17 cellular contexts compared by ENCODE assay signal in genomic region chr1:203426349-203426748, GRCh38. TPM values are rescaled to one million over a fixed set of nuclear protein-coding genes. Genes with fewer than 3 reads are reported as not detected.
DNase-seq lines count a peak whose midpoint lies in the region; TF ChIP-seq lines count a peak whose summit lies in the region.
"Had no signal": no experiment of that assay in that cellular context is flagged by ENCODE, and none has a peak within 500 bp of the region (broad histone marks: within the 10 kb centered on the region; RNA-seq: fewer than 3 reads in every experiment).

No MANE protein-coding gene starts in this region.

- no peak for TF ChIP-seq POLR2A in transverse colon (IDR thresholded peaks at IDR 0.05)
- TF ChIP-seq POLR2A in vagina (IDR thresholded peaks at IDR 0.05): no peak

- no peak for TF ChIP-seq EP300 in transverse colon (IDR thresholded peaks at IDR 0.05; ENCODE audit: low read depth)

- no peaks in the 10 kb centered on the region for H3K36me3 Mint-ChIP-seq in dendritic cell treated with granulocyte-macrophage colony-stimulating factor and Interleukin-4, amounts not matched to agents 40 ng/mL and 50 ng/mL, for 4 days (ENCODE audit: low read depth)
- no peaks in the 10 kb centered on the region for H3K36me3 Mint-ChIP-seq in nephron (ENCODE audit: low read depth)
- H3K36me3 Mint-ChIP-seq: CD8-positive, alpha-beta T cell had no signal

- no peak overlapping the region for H3K27ac ChIP-seq in HEK293 (ENCODE audit: extremely low read depth, low read depth, low read length)
- peak overlapping the region; percentile 84 to 87 (median 86) for H3K27ac ChIP-seq in transverse colon
- H3K27ac ChIP-seq in vagina: no peak overlapping the region
- H3K27ac ChIP-seq: BLaER1, SJSA1 had no signal

- peaks cover 59% of the 10 kb centered on the region for H3K27me3 Mint-ChIP-seq in dendritic cell treated with granulocyte-macrophage colony-stimulating factor and Interleukin-4, amounts not matched to agents 40 ng/mL and 50 ng/mL, for 4 days
- H3K27me3 Mint-ChIP-seq in nephron (ENCODE audit: low read depth): peaks cover 19% of the 10 kb centered on the region

- 38 to 47% methylated on average over 5 of the region's 5 CpGs for WGBS in transverse colon (ENCODE audit: low coverage in 1 of 2), 2 donors

- CTCF ChIA-PET in HEK293 (lab: Yijun Ruan, JAX): no interaction called here

- POLR2A ChIA-PET in HEK293 (lab: Yijun Ruan, JAX): no interaction called here

- TF ChIP-seq CTCF in HEK293 (tag by site-specific recombination; IDR thresholded peaks at IDR 0.05): no peak
- no peak for TF ChIP-seq CTCF in nephron (IDR thresholded peaks at IDR 0.05; ENCODE audit: unreplicated experiment in 3 of 3)
- TF ChIP-seq CTCF in transverse colon (IDR thresholded peaks at IDR 0.05): no peak
- TF ChIP-seq CTCF in vagina (IDR thresholded peaks at IDR 0.05): no peak

- DNase-seq in transverse colon: no peak
- DNase-seq in NCI-H146 treated with DMSO at 0.1 percent for 48 hours (lab: John Stamatoyannopoulos, UW; ENCODE audit: unreplicated experiment): no peak
- DNase-seq in vagina (ENCODE audit: extremely low spot score in 2 of 2): no peak
- DNase-seq in NCI-H446 treated with DMSO at 0.1 percent for 48 hours (lab: John Stamatoyannopoulos, UW): no peak
- DNase-seq: CD8-positive, alpha-beta T cell; EL; Karpas-422; NCI-H1417 treated with DMSO at 0.1 percent for 48 hours; NCI-H1930; NCI-H345; NCI-H526 treated with DMSO at 0.1 percent for 48 hours had no signal

- H3K9me3 ChIP-seq in HEK293 (ENCODE audit: control insufficient read depth, insufficient read depth, low read depth, low read length) (no peaks in the 10 kb centered on the region), transverse colon (no peaks in the 10 kb centered on the region), vagina (no peaks in the 10 kb centered on the region)
- H3K9me3 ChIP-seq: BLaER1, SJSA1 had no signal

- H3K9me3 Mint-ChIP-seq in dendritic cell treated with granulocyte-macrophage colony-stimulating factor and Interleukin-4, amounts not matched to agents 40 ng/mL and 50 ng/mL, for 4 days: no peaks in the 10 kb centered on the region
- no peaks in the 10 kb centered on the region for H3K9me3 Mint-ChIP-seq in nephron
- H3K9me3 Mint-ChIP-seq: CD8-positive, alpha-beta T cell had no signal

- H3K27ac Mint-ChIP-seq in dendritic cell treated with granulocyte-macrophage colony-stimulating factor and Interleukin-4, amounts not matched to agents 40 ng/mL and 50 ng/mL, for 4 days: peak overlapping the region; percentile 25
- peak overlapping the region in 2 of 3 experiments; percentile 23 to 84 for H3K27ac Mint-ChIP-seq in nephron
- H3K27ac Mint-ChIP-seq: CD8-positive, alpha-beta T cell had no signal

- intact Hi-C loops in dendritic cell treated with granulocyte-macrophage colony-stimulating factor and Interleukin-4, amounts not matched to agents 40 ng/mL and 50 ng/mL, for 4 days (cut with micrococcal nuclease): loop anchor here (5.0 kb wide), 1 partner anchor 44 kb away; no protein-coding TSS in a partner anchor
- intact Hi-C loops in transverse colon (cut with DNase I; ENCODE audit: low total_unique reads) (no loop called here), vagina (cut with DNase I) (no loop called here)

- H3K4me3 ChIP-seq in HEK293 (ENCODE audit: low read depth, low read length) (no peak overlapping the region), transverse colon (peak overlapping the region in 2 of 4 donors; percentile 5 to 26), vagina (no peak overlapping the region)
- H3K4me3 ChIP-seq: BLaER1, SJSA1 had no signal

- H3K36me3 ChIP-seq in HEK293 (ENCODE audit: control insufficient read depth in 2 of 2, insufficient read depth in 1 of 2, low read length in 2 of 2) (no peaks in the 10 kb centered on the region), transverse colon (no peaks in the 10 kb centered on the region), vagina (no peaks in the 10 kb centered on the region)
- H3K36me3 ChIP-seq: BLaER1, SJSA1 had no signal

- no peak overlapping the region for H3K4me3 Mint-ChIP-seq in dendritic cell treated with granulocyte-macrophage colony-stimulating factor and Interleukin-4, amounts not matched to agents 40 ng/mL and 50 ng/mL, for 4 days
- H3K4me3 Mint-ChIP-seq in nephron: no peak overlapping the region
- H3K4me3 Mint-ChIP-seq: CD8-positive, alpha-beta T cell had no signal

- in situ Hi-C loops in transverse colon (cut with MboI; ENCODE audit: low pct_ligation_motif_present in 1 of 4, low pct_unique_long_range_greater_than_20kb in 1 of 4, low sequenced_read_pairs in 3 of 4): loop anchor here in 1 of 4 donors (25.0 kb wide), 1 partner anchor 164 kb away; no protein-coding TSS in a partner anchor

- H3K27me3 ChIP-seq in transverse colon (no peaks in the 10 kb centered on the region), vagina (no peaks in the 10 kb centered on the region)
- H3K27me3 ChIP-seq: BLaER1, SJSA1 had no signal

- H3K4me1 Mint-ChIP-seq in dendritic cell treated with granulocyte-macrophage colony-stimulating factor and Interleukin-4, amounts not matched to agents 40 ng/mL and 50 ng/mL, for 4 days (ENCODE audit: low read depth): peaks cover 31% of the 10 kb centered on the region
- H3K4me1 Mint-ChIP-seq in nephron: peaks cover 38% of the 10 kb centered on the region

- no peaks in the 10 kb centered on the region for H3K4me1 ChIP-seq in HEK293 (ENCODE audit: control insufficient read depth, insufficient read depth, low read length)
- H3K4me1 ChIP-seq in transverse colon: peaks cover 17 to 41% (median 26%) of the 10 kb centered on the region in 4 donors
- peaks cover 11% of the 10 kb centered on the region for H3K4me1 ChIP-seq in vagina

TF ChIP-seq in HEK293, 187 proteins besides CTCF, POLR2A, EP300 and RAD21:
- peak; percentile 30; the same call in 1 of the 2 replicates for TF ChIP-seq SCRT1 (tag by site-specific recombination; IDR thresholded peaks at IDR 0.05; ENCODE audit: borderline replicate concordance)
- no peak for TF ChIP-seq KLF1 (tag by site-specific recombination; IDR thresholded peaks at IDR 0.05)
- no peak for TF ChIP-seq ZNF18 (tag by site-specific recombination; IDR thresholded peaks at IDR 0.05)
- no peak for TF ChIP-seq ZNF514 (tag by site-specific recombination; IDR thresholded peaks at IDR 0.05)
- peak; percentile 73; the same call in 1 of the 2 replicates for TF ChIP-seq SCRT2 (tag by site-specific recombination; IDR thresholded peaks at IDR 0.05)
- no peak for TF ChIP-seq ZNF266 (tag by site-specific recombination; IDR thresholded peaks at IDR 0.05; ENCODE audit: low read depth)

RNA-seq across cellular contexts. Expression of gene PRELP, which starts 49.3 kb away (rescaled TPM):
- total RNA-seq in transverse colon: 10 to 100 TPM; 15.4 to 35.2 (median 23.3) TPM
- total RNA-seq in vagina: 128 TPM
- total RNA-seq: CD8-positive, alpha-beta T cell; MCF 10A; SJSA1 had no signal

Comparison
In these comparisons a context has a peak if more than half of its experiments do, and no peak if none do; other contexts are left out.
1. H3K27ac ChIP-seq: peak in transverse colon (4 of 4); none in HEK293 (single experiment) and vagina (single experiment).